In genomic region chr11:32939046-32939445, GRCh38 we compare ENCODE assay signal across 21 cellular contexts. TPM values are rescaled to one million over a fixed set of nuclear protein-coding genes. Genes with fewer than 3 reads are reported as not detected.
A peak's percentile ranks its signal among the peaks of the same experiment; 100 is the strongest.
DNase-seq lines count a peak whose midpoint lies in the region; ATAC-seq and TF ChIP-seq lines count a peak whose summit lies in the region.
"Had no signal": no experiment of that assay in that cellular context is flagged by ENCODE, and none has a peak within 500 bp of the region (broad histone marks: within the 10 kb centered on the region; RNA-seq: fewer than 3 reads in every experiment).

No MANE protein-coding gene starts in this region.

- CTCF ChIA-PET in activated naive CD4-positive, alpha-beta T cell treated with anti-CD3 and anti-CD28 coated beads for 36 hours (lab: Charles Lee), result interaction anchor here (0.6 to 1.3 kb wide), 4 partner anchors 13 to 315 kb away, joined by 3 to 4 read pairs (median 3); no protein-coding TSS in a partner anchor

- peaks cover 1% of the 10 kb centered on the region for H3K9me3 Mint-ChIP-seq in activated naive CD4-positive, alpha-beta T cell treated with anti-CD3 and anti-CD28 coated beads for 36 hours
- H3K9me3 Mint-ChIP-seq in stimulated activated naive CD8-positive, alpha-beta T cell treated with anti-CD3 and anti-CD28 coated beads, Interleukin-15, amount 100 ng/mL, for 72 hours, result no peaks in the 10 kb centered on the region
- H3K9me3 Mint-ChIP-seq: neural crest cell, T-cell had no signal

- ATAC-seq in GM18909 (IDR thresholded peaks at IDR 0.05; ENCODE audit: poor library complexity, unreplicated experiment) (peak; percentile 74), HG02588 (IDR thresholded peaks at IDR 0.05; ENCODE audit: unreplicated experiment) (peak; percentile 71), HG03565 (IDR thresholded peaks at IDR 0.05; ENCODE audit: unreplicated experiment) (peak; percentile 45)
- ATAC-seq in stimulated activated naive CD8-positive, alpha-beta T cell treated with anti-CD3 and anti-CD28 coated beads, Interleukin-15, amount 100 ng/mL, for 72 hours, result no peak
- ATAC-seq: heart right ventricle, T-cell, upper lobe of right lung had no signal

- H3K36me3 Mint-ChIP-seq in activated naive CD4-positive, alpha-beta T cell treated with anti-CD3 and anti-CD28 coated beads for 36 hours (ENCODE audit: low read depth), result peaks cover 57% of the 10 kb centered on the region

- H3K4me1 Mint-ChIP-seq in activated naive CD4-positive, alpha-beta T cell treated with anti-CD3 and anti-CD28 coated beads for 36 hours (ENCODE audit: low read depth), result peaks cover 16% of the 10 kb centered on the region
- H3K4me1 Mint-ChIP-seq in stimulated activated naive CD8-positive, alpha-beta T cell treated with anti-CD3 and anti-CD28 coated beads, Interleukin-15, amount 100 ng/mL, for 72 hours, result peaks cover 21% of the 10 kb centered on the region

- intact Hi-C loops in head of caudate nucleus (cut with DNase I), result no loop called here
- intact Hi-C loops in activated naive CD4-positive, alpha-beta T cell treated with anti-CD3 and anti-CD28 coated beads for 36 hours (cut with micrococcal nuclease), result no loop called here

- H3K4me3 Mint-ChIP-seq in activated naive CD4-positive, alpha-beta T cell treated with anti-CD3 and anti-CD28 coated beads for 36 hours, result no peak overlapping the region
- H3K4me3 Mint-ChIP-seq in stimulated activated naive CD8-positive, alpha-beta T cell treated with anti-CD3 and anti-CD28 coated beads, Interleukin-15, amount 100 ng/mL, for 72 hours, result no peak overlapping the region
- H3K4me3 Mint-ChIP-seq: neural crest cell, T-cell had no signal

- H3K27me3 Mint-ChIP-seq in activated naive CD4-positive, alpha-beta T cell treated with anti-CD3 and anti-CD28 coated beads for 36 hours (ENCODE audit: low read depth), result no peaks in the 10 kb centered on the region
- no peaks in the 10 kb centered on the region for H3K27me3 Mint-ChIP-seq in stimulated activated naive CD8-positive, alpha-beta T cell treated with anti-CD3 and anti-CD28 coated beads, Interleukin-15, amount 100 ng/mL, for 72 hours
- H3K27me3 Mint-ChIP-seq: T-cell had no signal

- no peak overlapping the region for H3K27ac Mint-ChIP-seq in activated naive CD4-positive, alpha-beta T cell treated with anti-CD3 and anti-CD28 coated beads for 36 hours
- no peak overlapping the region for H3K27ac Mint-ChIP-seq in stimulated activated naive CD8-positive, alpha-beta T cell treated with anti-CD3 and anti-CD28 coated beads, Interleukin-15, amount 100 ng/mL, for 72 hours
- H3K27ac Mint-ChIP-seq: T-cell had no signal

- H3K4me3 ChIP-seq in GM12865 (ENCODE audit: low read depth, low read length), result no peak overlapping the region
- H3K4me3 ChIP-seq: esophagus muscularis mucosa, heart right ventricle, upper lobe of right lung had no signal

- DNase-seq in GM12865 (ENCODE audit: low read depth), result peak; percentile 38
- DNase-seq in head of caudate nucleus, result no peak
- no peak for DNase-seq in activated naive CD4-positive, alpha-beta T cell treated with anti-CD3 and anti-CD28 coated beads for 36 hours
- no peak for DNase-seq in stimulated activated naive CD8-positive, alpha-beta T cell treated with anti-CD3 and anti-CD28 coated beads, Interleukin-15, amount 100 ng/mL, for 72 hours
- DNase-seq in ACHN, result no peak
- DNase-seq: activated naive CD4-positive, alpha-beta T cell; heart right ventricle; kidney; mesendoderm; NCI-H1092; NCI-H2171 treated with DMSO at 0.1 percent for 48 hours; stimulated activated CD4-positive, alpha-beta T cell treated with anti-CD3 and anti-CD28 coated beads, Interleukin-12 subunit alpha, Interleukin-12 subunit beta, amount 100 ng/mL, for 4 hours; stimulated activated naive CD4-positive, alpha-beta T cell treated with Interleukin-2 at 50 U/mL for 16 hours; T-cell; upper lobe of right lung; WERI-Rb-1 had no signal

- in situ Hi-C loops in ACHN (cut with HindIII; ENCODE audit: low pct_ligation_motif_present, low pct_unique_long_range_greater_than_20kb, low sequenced_read_pairs), result no loop called here

- no peak for TF ChIP-seq CTCF in GM12865 (IDR thresholded peaks at IDR 0.05; ENCODE audit: insufficient read depth, low read depth, low read length, missing control alignments)

RNA-seq across cellular contexts. Expression of gene QSER1, which starts 46.4 kb away (rescaled TPM):
- total RNA-seq in activated naive CD4-positive, alpha-beta T cell treated with anti-CD3 and anti-CD28 coated beads for 36 hours, result 10 to 100 TPM; 10.1 to 12.3 TPM
